ENCODE assay signal across 1 cellular context in genomic region chr17:82266142-82266541, GRCh38.
TF ChIP-seq lines count a peak whose summit lies in the region.

No MANE protein-coding gene starts in this region.

TF ChIP-seq in K562, 482 proteins besides CTCF, POLR2A, EP300 and RAD21:
- peak; percentile 30; the same call in 1 of the 2 replicates for TF ChIP-seq POLR2AphosphoS5 (IDR thresholded peaks at IDR 0.05; ENCODE audit: control insufficient read depth, insufficient read depth, low read depth, low read length)
- no peak for TF ChIP-seq SNRNP70 (optimal IDR thresholded peaks at IDR 0.05; ENCODE audit: low read depth, low read length)
